Comparison of ENCODE assay signal across 18 cellular contexts in the genomic region with DNA sequence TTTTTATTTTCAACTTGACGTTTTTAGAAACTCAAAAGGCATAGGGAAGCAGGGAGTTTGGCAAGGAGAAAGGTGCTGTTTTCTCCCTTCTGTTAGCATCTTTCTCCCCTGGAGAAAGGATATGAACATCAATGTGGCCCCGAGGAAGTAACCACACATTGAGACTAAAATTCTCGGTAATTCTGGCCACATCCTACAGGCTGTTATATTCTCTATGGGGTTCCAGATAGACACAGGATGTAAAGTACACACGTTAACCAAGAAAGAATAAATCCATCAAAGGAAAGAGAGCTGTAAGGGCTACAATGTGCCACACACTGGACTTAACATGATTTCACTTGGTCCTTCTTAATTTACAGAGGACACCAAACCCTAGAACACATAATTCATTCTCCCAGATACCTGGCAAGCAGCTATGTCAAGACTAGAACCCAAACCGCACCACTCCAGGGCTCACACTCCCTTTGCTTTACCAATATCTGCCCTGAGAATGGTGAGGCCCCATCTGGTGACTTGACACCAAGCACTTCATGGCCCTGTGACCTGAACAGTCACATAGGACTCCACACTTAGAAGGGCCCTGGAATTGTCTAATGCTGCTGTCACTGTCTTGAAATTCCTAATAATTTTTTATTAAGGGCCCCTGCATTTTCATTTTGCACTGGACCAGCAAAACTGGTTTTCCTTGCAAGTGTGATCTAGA.
DNase-seq lines count a peak whose midpoint lies in the region; ATAC-seq, FAIRE-seq and TF ChIP-seq lines count a peak whose summit lies in the region.
"Had no signal": no experiment of that assay in that cellular context is flagged by ENCODE, and none has a peak within 500 bp of the region (broad histone marks: within the 10 kb centered on the region; RNA-seq: fewer than 3 reads in every experiment).

No MANE protein-coding gene starts in this region.

- dilution Hi-C loops in keratinocyte (cut with MboI; ENCODE audit: extremely low pct_ligation_motif_present, low sequenced_read_pairs) = no loop called here

- TF ChIP-seq POLR2A in heart left ventricle (IDR thresholded peaks at IDR 0.05) = no peak

- DNase-seq in activated CD4-positive, alpha-beta T cell treated with anti-CD3 and anti-CD28 coated beads, Interleukin-2, amount 10 ng/mL, durations not matched to agents 7 days and 5 days = no peak
- DNase-seq in activated CD4-positive, alpha-beta T cell treated with anti-CD3 and anti-CD28 coated beads for 4 hours = no peak
- DNase-seq in right atrium auricular region (ENCODE audit: low spot score) (peak; percentile 40), heart left ventricle (no peak), keratinocyte (ENCODE audit: low read depth, low spot score) (no peak), GM10266 (ENCODE audit: extremely low spot score) (no peak)
- no peak for DNase-seq in T-helper 2 cell treated with Interferon-gamma antibody and Interleukin-4, amounts not matched to agents 5 μg/mL and 100 μg/mL, for 36 hours (ENCODE audit: low spot score)
- DNase-seq: DMS79, H7, Kasumi-1, NCI-H1694, NCI-H2171 treated with DMSO at 0.1 percent for 48 hours, NCI-H524 treated with DMSO at 0.1 percent for 48 hours had no signal

- H3K9ac ChIP-seq in keratinocyte (ENCODE audit: control insufficient read depth, extremely low read depth, insufficient read depth, low read length) = no peak overlapping the region

- peaks cover 30% of the 10 kb centered on the region for H3K4me1 Mint-ChIP-seq in activated CD4-positive, alpha-beta T cell treated with anti-CD3 and anti-CD28 coated beads, Interleukin-2, amount 10 ng/mL, durations not matched to agents 7 days and 5 days
- peaks cover 16% of the 10 kb centered on the region for H3K4me1 Mint-ChIP-seq in T-helper 2 cell treated with Interferon-gamma antibody and Interleukin-4, amounts not matched to agents 5 μg/mL and 100 μg/mL, for 36 hours (ENCODE audit: low read depth)
- H3K4me1 Mint-ChIP-seq: B cell had no signal

- H3K9me3 ChIP-seq in right atrium auricular region (peaks cover 0 to 16% of the 10 kb centered on the region in 2 donors), heart left ventricle (peaks cover 0 to 21% (median 9%) of the 10 kb centered on the region in 12 donors), keratinocyte (ENCODE audit: control insufficient read depth, low read depth, low read length) (no peaks in the 10 kb centered on the region)

- H3K27me3 ChIP-seq in right atrium auricular region (no peaks in the 10 kb centered on the region), heart left ventricle (peaks cover 0 to 9% (median 0%) of the 10 kb centered on the region in 9 donors), keratinocyte (ENCODE audit: control insufficient read depth, extremely low read depth, insufficient read depth, low read length) (no peaks in the 10 kb centered on the region)

- ATAC-seq in heart left ventricle (no peak), GM21737 (IDR thresholded peaks at IDR 0.05; ENCODE audit: unreplicated experiment) (no peak)
- ATAC-seq: A549, GM12878 had no signal

- TF ChIP-seq CTCF in right atrium auricular region (IDR thresholded peaks at IDR 0.05) (no peak), heart left ventricle (IDR thresholded peaks at IDR 0.05) (no peak), keratinocyte (optimal IDR thresholded peaks at IDR 0.05 in 1 of 3, IDR thresholded peaks at IDR 0.05 in 1 of 3, conservative IDR thresholded peaks at IDR 0.05 in 1 of 3; ENCODE audit: extremely low read depth in 1 of 3, insufficient read depth in 2 of 3, low read length in 3 of 3) (no peak), GM10266 (IDR thresholded peaks at IDR 0.05; ENCODE audit: control insufficient read depth, insufficient read depth, low read depth, missing control alignments) (no peak)

- no peaks in the 10 kb centered on the region for H3K9me1 ChIP-seq in keratinocyte (ENCODE audit: control insufficient read depth, extremely low read depth, insufficient read depth, low read length)

- POLR2A ChIA-PET in activated CD4-positive, alpha-beta T cell treated with anti-CD3 and anti-CD28 coated beads, Interleukin-2, amount 10 ng/mL, durations not matched to agents 7 days and 5 days (lab: Charles Lee) = no interaction called here

- H3K4me3 Mint-ChIP-seq in activated CD4-positive, alpha-beta T cell treated with anti-CD3 and anti-CD28 coated beads, Interleukin-2, amount 10 ng/mL, durations not matched to agents 7 days and 5 days = no peak overlapping the region
- H3K4me3 Mint-ChIP-seq in T-helper 2 cell treated with Interferon-gamma antibody and Interleukin-4, amounts not matched to agents 5 μg/mL and 100 μg/mL, for 36 hours = peak overlapping the region; percentile 47
- H3K4me3 Mint-ChIP-seq: B cell had no signal

- CTCF ChIA-PET in activated CD4-positive, alpha-beta T cell treated with anti-CD3 and anti-CD28 coated beads, Interleukin-2, amount 10 ng/mL, durations not matched to agents 7 days and 5 days (lab: Charles Lee) = no interaction called here

- 73 to 86% (median 76%) methylated on average over 5 of the region's 5 CpGs for WGBS in heart left ventricle, 4 donors

- peak overlapping the region; percentile 66 for H3K27ac Mint-ChIP-seq in activated CD4-positive, alpha-beta T cell treated with anti-CD3 and anti-CD28 coated beads, Interleukin-2, amount 10 ng/mL, durations not matched to agents 7 days and 5 days
- peak overlapping the region; percentile 43 for H3K27ac Mint-ChIP-seq in T-helper 2 cell treated with Interferon-gamma antibody and Interleukin-4, amounts not matched to agents 5 μg/mL and 100 μg/mL, for 36 hours
- H3K27ac Mint-ChIP-seq: B cell, CD14-positive monocyte had no signal

- no peaks in the 10 kb centered on the region for H3K4me1 ChIP-seq in right atrium auricular region
- no peaks in the 10 kb centered on the region for H3K4me1 ChIP-seq in heart left ventricle
- H3K4me1 ChIP-seq in keratinocyte (ENCODE audit: control insufficient read depth, extremely low read depth, insufficient read depth, low read length) = peaks cover 32% of the 10 kb centered on the region

- H3K36me3 Mint-ChIP-seq in activated CD4-positive, alpha-beta T cell treated with anti-CD3 and anti-CD28 coated beads, Interleukin-2, amount 10 ng/mL, durations not matched to agents 7 days and 5 days (ENCODE audit: low read depth) = no peaks in the 10 kb centered on the region
- H3K36me3 Mint-ChIP-seq in T-helper 2 cell treated with Interferon-gamma antibody and Interleukin-4, amounts not matched to agents 5 μg/mL and 100 μg/mL, for 36 hours (ENCODE audit: low read depth) = peaks cover 6% of the 10 kb centered on the region
- H3K36me3 Mint-ChIP-seq: CD14-positive monocyte had no signal

- intact Hi-C loops in heart left ventricle (cut with DNase I) = no loop called here

- peaks cover 23% of the 10 kb centered on the region for H3K27me3 Mint-ChIP-seq in activated CD4-positive, alpha-beta T cell treated with anti-CD3 and anti-CD28 coated beads, Interleukin-2, amount 10 ng/mL, durations not matched to agents 7 days and 5 days
- peaks cover 6% of the 10 kb centered on the region for H3K27me3 Mint-ChIP-seq in T-helper 2 cell treated with Interferon-gamma antibody and Interleukin-4, amounts not matched to agents 5 μg/mL and 100 μg/mL, for 36 hours (ENCODE audit: low read depth)

- no peak overlapping the region for H3K4me2 ChIP-seq in keratinocyte (ENCODE audit: control insufficient read depth, extremely low read depth, insufficient read depth, low read depth, low read length)
- H3K4me2 ChIP-seq: A549 had no signal

- H4K20me1 ChIP-seq in keratinocyte (ENCODE audit: control insufficient read depth, extremely low read depth, insufficient read depth, low read length) = no peaks in the 10 kb centered on the region

- no peak overlapping the region for H3K4me3 ChIP-seq in right atrium auricular region
- no peak overlapping the region for H3K4me3 ChIP-seq in heart left ventricle
- H3K4me3 ChIP-seq in keratinocyte (ENCODE audit: control insufficient read depth in 2 of 3, extremely low read depth in 1 of 3, insufficient read depth in 2 of 3, low read depth in 1 of 3, low read length in 3 of 3) = no peak overlapping the region
- H3K4me3 ChIP-seq: A549, GM12878 had no signal

- H3K36me3 ChIP-seq in right atrium auricular region = no peaks in the 10 kb centered on the region
- no peaks in the 10 kb centered on the region for H3K36me3 ChIP-seq in heart left ventricle
- H3K36me3 ChIP-seq in keratinocyte (ENCODE audit: control insufficient read depth in 2 of 2, extremely low read depth in 1 of 2, insufficient read depth in 2 of 2, low read length in 2 of 2) = no peaks in the 10 kb centered on the region

- H3K27ac ChIP-seq in right atrium auricular region (no peak overlapping the region), heart left ventricle (no peak overlapping the region), keratinocyte (ENCODE audit: control insufficient read depth, insufficient read depth, low read length) (no peak overlapping the region)
- H3K27ac ChIP-seq: A549 had no signal

- peaks cover 7% of the 10 kb centered on the region for H3K9me3 Mint-ChIP-seq in activated CD4-positive, alpha-beta T cell treated with anti-CD3 and anti-CD28 coated beads, Interleukin-2, amount 10 ng/mL, durations not matched to agents 7 days and 5 days
- peaks cover 4% of the 10 kb centered on the region for H3K9me3 Mint-ChIP-seq in T-helper 2 cell treated with Interferon-gamma antibody and Interleukin-4, amounts not matched to agents 5 μg/mL and 100 μg/mL, for 36 hours

- H2AFZ ChIP-seq in keratinocyte (ENCODE audit: control insufficient read depth, low read length) = no peak overlapping the region

- FAIRE-seq in keratinocyte (lab: Jason Lieb, UNC) = peak; percentile 49
- FAIRE-seq: A549, GM12878 had no signal

- H3K79me2 ChIP-seq in keratinocyte (ENCODE audit: control insufficient read depth, insufficient read depth, low read length) = no peaks in the 10 kb centered on the region
